1 cellular context compared by ENCODE assay signal in genomic region chr6:32196682-32197616, GRCh38.
TF ChIP-seq lines count a peak whose summit lies in the region.

No MANE protein-coding gene starts in this region.

TF ChIP-seq in GM23338, 12 proteins besides CTCF, POLR2A, EP300 and RAD21 (continued from another document):
- TF ChIP-seq ZNF462 (CRISPR knock-in tag; IDR thresholded peaks at IDR 0.05) (no peak), ZNF331 (CRISPR knock-in tag; IDR thresholded peaks at IDR 0.05; ENCODE audit: low read depth) (no peak), CREB1 (CRISPR knock-in tag; IDR thresholded peaks at IDR 0.05; ENCODE audit: low read depth) (no peak), JUNB (IDR thresholded peaks at IDR 0.05; ENCODE audit: unreplicated experiment) (no peak)
